In the genomic region with DNA sequence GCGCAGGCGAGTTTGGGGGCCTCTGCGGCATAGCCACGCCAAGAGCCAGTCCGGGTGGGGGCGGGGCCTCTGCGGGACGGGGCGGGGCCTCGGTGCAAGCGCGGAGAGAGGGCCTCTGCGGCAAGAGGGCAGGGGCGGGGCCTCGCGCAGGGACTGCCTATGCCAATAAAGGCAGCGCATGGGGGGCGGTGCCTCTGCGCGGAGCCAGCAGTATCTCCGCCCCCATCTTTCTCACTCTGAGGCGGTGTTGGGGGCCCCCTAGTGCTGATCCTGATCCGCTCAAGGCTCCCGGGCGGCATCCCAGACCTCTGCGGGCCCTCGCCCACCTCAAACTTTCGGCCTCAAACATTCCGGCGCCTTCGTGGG, we compare ENCODE assay signal across 8 cellular contexts. TPM values are rescaled to one million over a fixed set of nuclear protein-coding genes. Genes with fewer than 3 reads are reported as not detected.
A peak's percentile ranks its signal among the peaks of the same experiment; 100 is the strongest.
DNase-seq lines count a peak whose midpoint lies in the region; ATAC-seq and TF ChIP-seq lines count a peak whose summit lies in the region.

No MANE protein-coding gene starts in this region.

- no peak overlapping the region for H3K9ac ChIP-seq in fibroblast of lung (ENCODE audit: insufficient read depth, low read length)

- CTCF ChIA-PET in CD4-positive, alpha-beta T cell (lab: Charles Lee): interaction anchor here (1.5 kb wide), 1 partner anchor 22 kb away, joined by 3 read pairs; no protein-coding TSS in a partner anchor

- no peak overlapping the region for H3K27ac Mint-ChIP-seq in CD4-positive, alpha-beta T cell

- H3K9me3 Mint-ChIP-seq in CD4-positive, alpha-beta T cell: no peaks in the 10 kb centered on the region
- H3K9me3 Mint-ChIP-seq in activated T-cell treated with anti-CD3 and anti-CD28 coated beads, Interleukin-2, amount 50 U/mL, for 4 hours: no peaks in the 10 kb centered on the region

- peak overlapping the region; percentile 37 for H3K4me2 ChIP-seq in fibroblast of lung (ENCODE audit: extremely low read depth, insufficient read depth, low read length)

- peak; percentile 98 for ATAC-seq in CD4-positive, alpha-beta T cell (ENCODE audit: poor library complexity)
- peak; percentile 89 for ATAC-seq in GM21619 (IDR thresholded peaks at IDR 0.05; ENCODE audit: unreplicated experiment)
- peak; percentile 96 for ATAC-seq in activated T-cell treated with anti-CD3 and anti-CD28 coated beads, Interleukin-2, amount 50 U/mL, for 4 hours
- ATAC-seq in HG03439 (IDR thresholded peaks at IDR 0.05; ENCODE audit: unreplicated experiment): no peak

- POLR2A ChIA-PET in CD4-positive, alpha-beta T cell (lab: Charles Lee): no interaction called here

- H3K27me3 ChIP-seq in CD4-positive, alpha-beta T cell (ENCODE audit: control insufficient read depth, insufficient read depth, low read length): peaks cover 58% of the 10 kb centered on the region
- peaks cover 13% of the 10 kb centered on the region for H3K27me3 ChIP-seq in fibroblast of lung (ENCODE audit: control insufficient read depth, insufficient read depth, low read length)

- H3K9me3 ChIP-seq in CD4-positive, alpha-beta T cell (ENCODE audit: control insufficient read depth, low read length): no peaks in the 10 kb centered on the region
- no peaks in the 10 kb centered on the region for H3K9me3 ChIP-seq in fibroblast of lung (ENCODE audit: control insufficient read depth, insufficient read depth, low read depth, low read length)

- H3K27me3 Mint-ChIP-seq in CD4-positive, alpha-beta T cell: peaks cover 89% of the 10 kb centered on the region
- peaks cover 72% of the 10 kb centered on the region for H3K27me3 Mint-ChIP-seq in activated T-cell treated with anti-CD3 and anti-CD28 coated beads, Interleukin-2, amount 50 U/mL, for 4 hours (ENCODE audit: low read depth)

- TF ChIP-seq CTCF in CD4-positive, alpha-beta T cell (IDR thresholded peaks at IDR 0.05): no peak
- TF ChIP-seq CTCF in fibroblast of lung (conservative IDR thresholded peaks at IDR 0.05 in 1 of 2, IDR thresholded peaks at IDR 0.05 in 1 of 2; ENCODE audit: low read depth in 1 of 2, low read length in 2 of 2): peak; percentile 30 to 47

- intact Hi-C loops in CD4-positive, alpha-beta T cell (cut with DNase I, micrococcal nuclease): no loop called here

- no peak overlapping the region for H3K27ac ChIP-seq in CD4-positive, alpha-beta T cell (ENCODE audit: low read depth, low read length)
- H3K27ac ChIP-seq in fibroblast of lung (ENCODE audit: insufficient read depth, low read length) (no peak overlapping the region), temporal lobe (ENCODE audit: low read depth, low read length) (peak overlapping the region; percentile 73)

- no peaks in the 10 kb centered on the region for H3K79me2 ChIP-seq in fibroblast of lung (ENCODE audit: control insufficient read depth, insufficient read depth, low read length)

- DNase-seq in CD4-positive, alpha-beta T cell: peak; percentile 41 to 74 (median 61)
- DNase-seq in NCI-H526 (lab: John Stamatoyannopoulos, UW): peak; percentile 54 to 93
- peak; percentile 71 for DNase-seq in activated T-cell treated with anti-CD3 and anti-CD28 coated beads, Interleukin-2, amount 50 U/mL, for 4 hours
- DNase-seq in fibroblast of lung (ENCODE audit: low read depth in 2 of 2): peak; percentile 83 to 91
- peak in 52 of 56 donors; percentile 21 to 93 (median 75) for DNase-seq in nucleus accumbens (lab: John Stamatoyannopoulos, UW)

- H3K36me3 Mint-ChIP-seq in CD4-positive, alpha-beta T cell (ENCODE audit: low read depth): no peaks in the 10 kb centered on the region
- H3K36me3 Mint-ChIP-seq in activated T-cell treated with anti-CD3 and anti-CD28 coated beads, Interleukin-2, amount 50 U/mL, for 4 hours (ENCODE audit: insufficient read depth): no peaks in the 10 kb centered on the region

- no peaks in the 10 kb centered on the region for H4K20me1 ChIP-seq in fibroblast of lung (ENCODE audit: control insufficient read depth, extremely low read depth, insufficient read depth, low read length)

- H3K4me3 Mint-ChIP-seq in CD4-positive, alpha-beta T cell: peak overlapping the region; percentile 57
- no peak overlapping the region for H3K4me3 Mint-ChIP-seq in activated T-cell treated with anti-CD3 and anti-CD28 coated beads, Interleukin-2, amount 50 U/mL, for 4 hours

- H3K4me3 ChIP-seq in fibroblast of lung (replicated peaks in 1 of 4; ENCODE audit: control extremely low read depth in 1 of 4, insufficient read depth in 1 of 4, low read depth in 3 of 4, low read length in 4 of 4): peak overlapping the region in 1 of 4 experiments; percentile 6

- H3K4me1 Mint-ChIP-seq in CD4-positive, alpha-beta T cell (ENCODE audit: low read depth): peaks cover 21% of the 10 kb centered on the region
- H3K4me1 Mint-ChIP-seq in activated T-cell treated with anti-CD3 and anti-CD28 coated beads, Interleukin-2, amount 50 U/mL, for 4 hours (ENCODE audit: low read depth): peaks cover 16% of the 10 kb centered on the region

- H2AFZ ChIP-seq in fibroblast of lung (ENCODE audit: low read length): peak overlapping the region; percentile 12

- peaks cover 27% of the 10 kb centered on the region for H3K4me1 ChIP-seq in fibroblast of lung (ENCODE audit: control insufficient read depth, extremely low read depth, insufficient read depth, low read length)

- no peaks in the 10 kb centered on the region for H3K36me3 ChIP-seq in fibroblast of lung (ENCODE audit: control insufficient read depth, insufficient read depth, low read length)

RNA-seq across cellular contexts. Expression of a gene that starts 9.2 kb away (rescaled TPM):
- total RNA-seq in CD4-positive, alpha-beta T cell: under 1 TPM; 0.22 to 0.36 TPM
- total RNA-seq in activated T-cell treated with anti-CD3 and anti-CD28 coated beads, Interleukin-2, amount 50 U/mL, for 4 hours: 1 to 10 TPM; 3.6 to 5.3 (median 4.5) TPM
- 4.9 and 6.3 TPM in 2 replicates for total RNA-seq in fibroblast of lung
- 1.9 and 5.0 TPM in 2 replicates for polyA plus RNA-seq in fibroblast of lung
- polyA plus RNA-seq in fibroblast of lung (2012): 4.0 and 10.0 TPM in 2 replicates
- polyA minus RNA-seq in fibroblast of lung (ENCODE audit: low replicate concordance): 2.1 and 12.3 TPM in 2 replicates
- 104 TPM for total RNA-seq in temporal lobe

RNA-seq across cellular contexts. Expression of a gene that starts 11.1 kb away (rescaled TPM):
- not detected for total RNA-seq in CD4-positive, alpha-beta T cell
- not detected for total RNA-seq in activated T-cell treated with anti-CD3 and anti-CD28 coated beads, Interleukin-2, amount 50 U/mL, for 4 hours
- total RNA-seq in fibroblast of lung (0.17 TPM in 1 of 2 replicates, not detected in the other), temporal lobe (15.7 TPM)
- 0.22 and 2.3 TPM in 2 replicates for polyA plus RNA-seq in fibroblast of lung
- 0.17 and 3.5 TPM in 2 replicates for polyA plus RNA-seq in fibroblast of lung (2012)
- polyA minus RNA-seq in fibroblast of lung (ENCODE audit: low replicate concordance): 1.1 TPM in 1 of 2 replicates, not detected in the other

RNA-seq across cellular contexts. Expression of a gene that starts 11.3 kb away (rescaled TPM):
- not detected for total RNA-seq in CD4-positive, alpha-beta T cell
- total RNA-seq in activated T-cell treated with anti-CD3 and anti-CD28 coated beads, Interleukin-2, amount 50 U/mL, for 4 hours: not detected
- not detected in 2 replicates for total RNA-seq in fibroblast of lung
- not detected in 2 replicates for polyA plus RNA-seq in fibroblast of lung
- polyA plus RNA-seq in fibroblast of lung (2012): not detected in 2 replicates
- polyA minus RNA-seq in fibroblast of lung (ENCODE audit: low replicate concordance): not detected in 2 replicates
- total RNA-seq in temporal lobe: not detected

RNA-seq across cellular contexts. Expression of a gene that starts 28.1 kb away (rescaled TPM):
- 1 to 10 TPM; 7.8 to 7.9 TPM for total RNA-seq in CD4-positive, alpha-beta T cell
- 10 to 100 TPM; 18.3 to 28.0 (median 24.1) TPM for total RNA-seq in activated T-cell treated with anti-CD3 and anti-CD28 coated beads, Interleukin-2, amount 50 U/mL, for 4 hours
- total RNA-seq in fibroblast of lung: 29.0 and 35.2 TPM in 2 replicates
- polyA plus RNA-seq in fibroblast of lung: 34.8 and 43.5 TPM in 2 replicates
- polyA plus RNA-seq in fibroblast of lung (2012): 38.1 and 58.2 TPM in 2 replicates
- 44.6 and 56.7 TPM in 2 replicates for polyA minus RNA-seq in fibroblast of lung (ENCODE audit: low replicate concordance)
- total RNA-seq in temporal lobe: 21.4 TPM

Comparison
In these comparisons a context has a peak if more than half of its experiments do, and no peak if none do; other contexts are left out.
1. RNA of a gene that starts 9.2 kb away (total RNA-seq): 104 TPM in temporal lobe (single experiment); 4.9 to 6.3 TPM in fibroblast of lung, 3.6 to 5.3 TPM in activated T-cell treated with anti-CD3 and anti-CD28 coated beads, Interleukin-2, amount 50 U/mL, for 4 hours and 0.22 to 0.36 TPM in CD4-positive, alpha-beta T cell; every median in the first group is over 10 times any median in the second.
2. RNA of a gene that starts 11.1 kb away (total RNA-seq): 15.7 TPM in temporal lobe (single experiment); 0.17 TPM in fibroblast of lung, not detected in CD4-positive, alpha-beta T cell and not detected in activated T-cell treated with anti-CD3 and anti-CD28 coated beads, Interleukin-2, amount 50 U/mL, for 4 hours; every median in the first group is over 10 times any median in the second.
3. Peak in every context shown above with its lines, with median percentiles within 50 percentile points of each other: DNase-seq.